Comparison of ENCODE assay signal across 17 cellular contexts in the genomic region with DNA sequence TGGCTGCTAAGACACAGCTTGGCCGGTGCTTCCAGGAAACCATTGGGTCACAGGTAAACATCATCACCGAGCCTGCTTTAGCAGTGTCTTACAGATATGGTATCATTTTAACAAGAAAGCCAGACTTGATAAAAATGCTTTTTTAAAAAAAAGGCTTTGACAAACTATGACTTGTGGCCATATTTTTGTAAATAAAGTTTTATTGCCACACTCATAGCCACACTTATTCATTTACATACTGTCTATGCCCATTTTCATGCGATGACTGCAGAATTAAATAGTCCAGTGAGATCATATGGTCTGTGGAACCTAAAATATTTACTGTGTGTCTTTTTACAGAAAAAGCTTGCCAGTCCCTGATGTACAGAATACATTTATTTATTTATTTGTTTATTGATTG.
DNase-seq lines count a peak whose midpoint lies in the region; ATAC-seq and TF ChIP-seq lines count a peak whose summit lies in the region.
"Had no signal": no experiment of that assay in that cellular context is flagged by ENCODE, and none has a peak within 500 bp of the region (broad histone marks: within the 10 kb centered on the region; RNA-seq: fewer than 3 reads in every experiment).

No MANE protein-coding gene starts in this region.

- no peak for TF ChIP-seq CTCF in IMR-90 (conservative IDR thresholded peaks at IDR 0.05; ENCODE audit: low read depth, low read length)
- TF ChIP-seq CTCF in VCaP (conservative IDR thresholded peaks at IDR 0.05): no peak
- no peak for TF ChIP-seq CTCF in endothelial cell (IDR thresholded peaks at IDR 0.05; ENCODE audit: unreplicated experiment)
- TF ChIP-seq CTCF in omental fat pad (IDR thresholded peaks at IDR 0.05): no peak

- no peaks in the 10 kb centered on the region for H3K27me3 ChIP-seq in IMR-90 (ENCODE audit: control insufficient read depth, insufficient read depth, low read length)
- H3K27me3 ChIP-seq: BLaER1 had no signal

- peaks cover 13% of the 10 kb centered on the region for H3K9me1 ChIP-seq in IMR-90 (ENCODE audit: insufficient read depth, low read length)

- no peaks in the 10 kb centered on the region for H3K9me3 Mint-ChIP-seq in endothelial cell (ENCODE audit: unreplicated experiment)
- H3K9me3 Mint-ChIP-seq: CD14-positive monocyte; CD4-positive, CD25-positive, alpha-beta regulatory T cell had no signal

- no peak overlapping the region for H3K23ac ChIP-seq in IMR-90 (ENCODE audit: low read depth, low read length)

- peaks cover 49 to 67% of the 10 kb centered on the region in 2 experiments for H3K79me1 ChIP-seq in IMR-90 (ENCODE audit: low read depth in 1 of 2, low read length in 2 of 2)

- H3K4me2 ChIP-seq in IMR-90 (ENCODE audit: low read depth, low read length): no peak overlapping the region
- H3K4me2 ChIP-seq: BLaER1 had no signal

- DNase-seq in IMR-90: no peak
- no peak for DNase-seq in endothelial cell (ENCODE audit: low spot score)
- no peak for DNase-seq in D341Med (ENCODE audit: low spot score)
- no peak for DNase-seq in omental fat pad (ENCODE audit: low spot score)
- DNase-seq: 8988T; ACHN; BE2C; C1 segment of cervical spinal cord; CD4-positive, alpha-beta memory T cell; CD4-positive, CD25-positive, alpha-beta regulatory T cell; CD8-positive, alpha-beta memory T cell; COR-L47; DMS79 treated with DMSO at 0.1 percent for 48 hours; GF-D8 had no signal

- no peaks in the 10 kb centered on the region for H3K9me3 ChIP-seq in IMR-90 (ENCODE audit: control insufficient read depth, insufficient read depth, low read length)
- H3K9me3 ChIP-seq: BE2C, BLaER1 had no signal

- BruUV-seq in IMR-90 (replicated peaks; lab: Mats Ljungman, UMichigan): no TSS peak

- intact Hi-C loops in IMR-90 (cut with micrococcal nuclease): no loop called here

- H3K14ac ChIP-seq in IMR-90 (replicated peaks; ENCODE audit: low read depth, low read length): no peak overlapping the region

- no peak overlapping the region for H3K56ac ChIP-seq in IMR-90 (ENCODE audit: extremely low read depth, insufficient read depth, low read length)

- TF ChIP-seq RAD21 in IMR-90 (IDR thresholded peaks at IDR 0.05; ENCODE audit: low read length): no peak

- H4K20me1 ChIP-seq in IMR-90 (ENCODE audit: insufficient read depth, low read length): peaks cover 1% of the 10 kb centered on the region; the same call in 1 of the 2 replicates
- H4K20me1 ChIP-seq: BLaER1 had no signal

- H3K4me1 ChIP-seq in IMR-90 (ENCODE audit: control insufficient read depth, insufficient read depth, low read length): peaks cover 6% of the 10 kb centered on the region
- H3K4me1 ChIP-seq: BE2C, BLaER1 had no signal

- H3K4me3 ChIP-seq in IMR-90 (ENCODE audit: insufficient read depth, low read depth, low read length): no peak overlapping the region
- H3K4me3 ChIP-seq: BLaER1 had no signal

- POLR2A ChIA-PET in IMR-90 (lab: Charles Lee; ENCODE audit: unreplicated experiment): no interaction called here

- H3K9ac ChIP-seq in IMR-90 (ENCODE audit: low read depth, low read length): no peak overlapping the region
- H3K9ac ChIP-seq: BLaER1 had no signal

- H2BK5ac ChIP-seq in IMR-90 (ENCODE audit: low read depth, low read length, poor library complexity, severe bottlenecking): no peak overlapping the region

- dilution Hi-C loops in IMR-90 (cut with HindIII; ENCODE audit: low sequenced_read_pairs, unreplicated experiment): no loop called here

- H3K4me3 Mint-ChIP-seq in endothelial cell (ENCODE audit: unreplicated experiment): peak overlapping the region; percentile 75
- H3K4me3 Mint-ChIP-seq: CD14-positive monocyte; CD4-positive, alpha-beta memory T cell; CD4-positive, CD25-positive, alpha-beta regulatory T cell; CD8-positive, alpha-beta memory T cell had no signal

- H3K36me3 ChIP-seq in IMR-90 (ENCODE audit: control insufficient read depth, insufficient read depth, low read length): peaks cover 47% of the 10 kb centered on the region
- H3K36me3 ChIP-seq: BE2C, BLaER1 had no signal

- H2AK9ac ChIP-seq in IMR-90 (replicated peaks; ENCODE audit: low read depth, low read length, poor library complexity): no peak overlapping the region

- H2AK5ac ChIP-seq in IMR-90 (ENCODE audit: low read depth, low read length): no peak overlapping the region

- H3K4ac ChIP-seq in IMR-90 (ENCODE audit: low read depth, low read length): 0 out of 2 replicates have a peak overlapping the region, but pooled peaks have one; percentile 22

- no peak overlapping the region for H4K91ac ChIP-seq in IMR-90 (ENCODE audit: insufficient read depth, low read depth, low read length)

- H2BK120ac ChIP-seq in IMR-90 (ENCODE audit: low read depth, low read length): no peak overlapping the region

- ATAC-seq in IMR-90 (ENCODE audit: low read depth) (no peak), omental fat pad (ENCODE audit: low FRiP score) (no peak)

- H3K27me3 Mint-ChIP-seq in endothelial cell (ENCODE audit: unreplicated experiment): no peaks in the 10 kb centered on the region

- CTCF ChIA-PET in IMR-90 (lab: Yijun Ruan, JAX): no interaction called here

- no peak overlapping the region for H4K5ac ChIP-seq in IMR-90 (ENCODE audit: low read depth, low read length)

- H2AFZ ChIP-seq in IMR-90 (replicated peaks; ENCODE audit: low read length, poor library complexity): no peak overlapping the region

- H3K27ac ChIP-seq in IMR-90 (ENCODE audit: insufficient read depth, low read length) (no peak overlapping the region), VCaP (peak overlapping the region; percentile 92)
- H3K27ac ChIP-seq: BLaER1 had no signal

- WGBS in IMR-90 (ENCODE audit: extremely low coverage in 2 of 2, insufficient read length in 1 of 2), 2 experiments: no CpG with 5 or more reads among the region's 3 CpGs

- no peak overlapping the region for H3K27ac Mint-ChIP-seq in endothelial cell (ENCODE audit: unreplicated experiment)
- H3K27ac Mint-ChIP-seq: CD14-positive monocyte; CD4-positive, alpha-beta memory T cell; CD4-positive, CD25-positive, alpha-beta regulatory T cell; CD8-positive, alpha-beta memory T cell had no signal

- peaks cover 7% of the 10 kb centered on the region for H3K4me1 Mint-ChIP-seq in endothelial cell (ENCODE audit: unreplicated experiment)
- H3K4me1 Mint-ChIP-seq: CD14-positive monocyte; CD4-positive, alpha-beta memory T cell; CD4-positive, CD25-positive, alpha-beta regulatory T cell; CD8-positive, alpha-beta memory T cell had no signal

- no peak overlapping the region for H3K18ac ChIP-seq in IMR-90 (ENCODE audit: low read depth, low read length)

- in situ Hi-C loops in IMR-90 (cut with MboI; ENCODE audit: low sequenced_read_pairs): no loop called here

- TF ChIP-seq POLR2A in IMR-90 (IDR thresholded peaks at IDR 0.05; ENCODE audit: low read depth, low read length): no peak

- H2BK15ac ChIP-seq in IMR-90 (ENCODE audit: low read depth, low read length): no peak overlapping the region

- peaks cover 35% of the 10 kb centered on the region for H3K36me3 Mint-ChIP-seq in endothelial cell (ENCODE audit: low read depth, unreplicated experiment)
- H3K36me3 Mint-ChIP-seq: CD14-positive monocyte; CD4-positive, alpha-beta memory T cell; CD4-positive, CD25-positive, alpha-beta regulatory T cell; CD8-positive, alpha-beta memory T cell had no signal

- no peak overlapping the region for H2BK20ac ChIP-seq in IMR-90 (ENCODE audit: low read depth, low read length)

- no peak overlapping the region for H4K8ac ChIP-seq in IMR-90 (ENCODE audit: low read depth in 2 of 2, low read length in 2 of 2)

TF ChIP-seq in IMR-90, 13 proteins besides CTCF, POLR2A, EP300 and RAD21:
- TF ChIP-seq MAZ (IDR thresholded peaks at IDR 0.05; ENCODE audit: borderline replicate concordance, low read depth, low read length) (no peak), CEBPB (IDR thresholded peaks at IDR 0.05; ENCODE audit: low read depth, low read length) (no peak), MXI1 (IDR thresholded peaks at IDR 0.05; ENCODE audit: borderline replicate concordance, low read depth, low read length) (no peak)
